In genomic region chr2:239677455-239678185, GRCh38 we compare ENCODE assay signal across 14 cellular contexts.
"Had no signal": no experiment of that assay in that cellular context is flagged by ENCODE, and none has a peak within 500 bp of the region (broad histone marks: within the 10 kb centered on the region; RNA-seq: fewer than 3 reads in every experiment).

No MANE protein-coding gene starts in this region.

- H3K9me3 Mint-ChIP-seq: activated naive CD8-positive, alpha-beta T cell treated with anti-CD3 and anti-CD28 coated beads, Interleukin-2, amount 10 ng/mL, durations not matched to agents 7 days and 5 days had no signal

- H3K4me1 Mint-ChIP-seq: activated naive CD8-positive, alpha-beta T cell treated with anti-CD3 and anti-CD28 coated beads, Interleukin-2, amount 10 ng/mL, durations not matched to agents 7 days and 5 days had no signal

- H3K36me3 ChIP-seq: breast epithelium, left lung, right lobe of liver, thoracic aorta, uterus had no signal

- H3K4me3 Mint-ChIP-seq: activated naive CD8-positive, alpha-beta T cell treated with anti-CD3 and anti-CD28 coated beads, Interleukin-2, amount 10 ng/mL, durations not matched to agents 7 days and 5 days; stimulated activated naive CD8-positive, alpha-beta T cell treated with anti-CD3 and anti-CD28 coated beads, Interleukin-15, Interleukin-2, amounts not matched to agents 100 ng/mL and 50 ng/mL, for 24 hours had no signal

- ATAC-seq: left lung, right lobe of liver had no signal

- H3K4me1 ChIP-seq: breast epithelium, left lung, right lobe of liver, uterus had no signal

- H3K4me3 ChIP-seq: breast epithelium, left lung, right lobe of liver, thoracic aorta, uterus had no signal

- H3K9me3 ChIP-seq: left lung, right lobe of liver, thoracic aorta, uterus had no signal

- H3K27me3 ChIP-seq: breast epithelium, right lobe of liver, uterus had no signal

- DNase-seq: activated CD4-positive, alpha-beta T cell treated with anti-CD3 and anti-CD28 coated beads, Interleukin-2, amount 50 U/mL, for 1 hour; activated naive CD8-positive, alpha-beta T cell treated with anti-CD3 and anti-CD28 coated beads, Interleukin-2, amount 10 ng/mL, durations not matched to agents 7 days and 5 days; anterior cingulate cortex; effector CD4-positive, alpha-beta T cell; foreskin melanocyte; mesenchymal stem cell; T-helper 2 cell; uterus had no signal

- H3K27ac Mint-ChIP-seq: activated naive CD8-positive, alpha-beta T cell treated with anti-CD3 and anti-CD28 coated beads, Interleukin-2, amount 10 ng/mL, durations not matched to agents 7 days and 5 days; progenitor cell of endocrine pancreas; stimulated activated naive CD8-positive, alpha-beta T cell treated with anti-CD3 and anti-CD28 coated beads, Interleukin-15, Interleukin-2, amounts not matched to agents 100 ng/mL and 50 ng/mL, for 24 hours had no signal

- H3K27ac ChIP-seq: breast epithelium, left lung, right lobe of liver, thoracic aorta, uterus had no signal

- H3K36me3 Mint-ChIP-seq: activated naive CD8-positive, alpha-beta T cell treated with anti-CD3 and anti-CD28 coated beads, Interleukin-2, amount 10 ng/mL, durations not matched to agents 7 days and 5 days had no signal
